In the genomic region with DNA sequence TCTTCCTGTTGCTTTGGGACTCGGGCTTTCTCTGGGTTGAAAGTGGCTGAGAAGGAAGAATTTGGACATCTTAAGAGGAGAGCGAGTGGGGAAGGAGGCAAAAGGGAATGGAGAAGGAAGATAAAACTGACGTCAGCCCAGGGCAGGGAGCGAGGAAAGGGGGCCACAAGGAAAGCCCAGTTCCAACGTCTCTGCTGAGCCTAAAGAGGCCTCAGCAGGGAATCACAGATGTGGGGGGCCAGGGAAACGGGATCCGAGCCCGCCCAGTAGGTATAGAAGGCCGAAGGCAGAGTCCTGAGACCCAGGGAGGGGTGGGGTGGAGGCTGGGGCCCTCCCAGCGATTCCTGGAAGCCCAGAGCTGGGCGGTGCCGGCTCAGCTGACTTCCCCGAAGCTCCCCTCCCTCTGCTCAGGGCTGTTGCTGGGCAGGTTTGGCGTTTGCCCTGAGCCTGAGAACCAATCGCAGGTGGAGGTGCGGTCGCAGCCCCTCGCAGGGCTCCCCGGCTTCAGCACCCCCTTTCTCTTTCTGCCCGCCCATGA, we compare ENCODE assay signal across 8 cellular contexts. TPM values are rescaled to one million over a fixed set of nuclear protein-coding genes. Genes with fewer than 3 reads are reported as not detected.
A peak's percentile ranks its signal among the peaks of the same experiment; 100 is the strongest.
DNase-seq lines count a peak whose midpoint lies in the region; ATAC-seq lines count a peak whose summit lies in the region.

No MANE protein-coding gene starts in this region.

- H3K4me3 Mint-ChIP-seq in activated T-cell treated with anti-CD3 and anti-CD28 coated beads, Interleukin-2, amount 50 U/mL, for 72 hours, result peak overlapping the region; percentile 89 to 100

- peak; percentile 45 for ATAC-seq in GM19025 (IDR thresholded peaks at IDR 0.05; ENCODE audit: low read depth, unreplicated experiment)
- ATAC-seq in activated T-cell treated with anti-CD3 and anti-CD28 coated beads, Interleukin-2, amount 50 U/mL, for 72 hours (replicated peaks in 1 of 2), result peak; percentile 55 to 59
- peak; percentile 79 for ATAC-seq in esophagus mucosa

- DNase-seq in AML-193 (lab: John Stamatoyannopoulos, UW) (peak; percentile 67 to 73), HK-2 (ENCODE audit: unreplicated experiment) (peak; percentile 90), OCI-M2 (lab: John Stamatoyannopoulos, UW; ENCODE audit: unreplicated experiment) (peak; percentile 42), myocyte (ENCODE audit: low read depth) (peak; percentile 93)
- DNase-seq in activated T-cell treated with anti-CD3 and anti-CD28 coated beads, Interleukin-2, amount 50 U/mL, for 72 hours, result peak; percentile 94 to 96
- DNase-seq in stimulated activated CD8-positive, alpha-beta memory T cell treated with anti-CD3 and anti-CD28 coated beads, Interleukin-7, amount 100 ng/mL, for 4 hours (ENCODE audit: low read depth in 2 of 2), result peak; percentile 82 to 84

- H3K27me3 Mint-ChIP-seq in activated T-cell treated with anti-CD3 and anti-CD28 coated beads, Interleukin-2, amount 50 U/mL, for 72 hours (ENCODE audit: low read depth), result no peaks in the 10 kb centered on the region

- no peaks in the 10 kb centered on the region for H3K9me3 Mint-ChIP-seq in activated T-cell treated with anti-CD3 and anti-CD28 coated beads, Interleukin-2, amount 50 U/mL, for 72 hours

- H3K36me3 Mint-ChIP-seq in activated T-cell treated with anti-CD3 and anti-CD28 coated beads, Interleukin-2, amount 50 U/mL, for 72 hours (ENCODE audit: insufficient read depth in 2 of 2), result peaks cover 0 to 2% of the 10 kb centered on the region in 2 donors

- H3K4me1 Mint-ChIP-seq in activated T-cell treated with anti-CD3 and anti-CD28 coated beads, Interleukin-2, amount 50 U/mL, for 72 hours (ENCODE audit: low read depth), result peaks cover 67% of the 10 kb centered on the region

- H3K27ac Mint-ChIP-seq in activated T-cell treated with anti-CD3 and anti-CD28 coated beads, Interleukin-2, amount 50 U/mL, for 72 hours, result peak overlapping the region; percentile 100

RNA-seq across cellular contexts. Expression of gene ADAMTSL4, which starts 12.7 kb away (rescaled TPM):
- 1 to 10 TPM in 1 of 2 donors, under 1 TPM in 1; 0.86 to 2.6 TPM for total RNA-seq in activated T-cell treated with anti-CD3 and anti-CD28 coated beads, Interleukin-2, amount 50 U/mL, for 72 hours
- 42.9 TPM for total RNA-seq in esophagus mucosa
- total RNA-seq in myocyte, result 10.9 and 16.2 TPM in 2 replicates
- polyA plus RNA-seq in myocyte (2012), result 42.7 TPM

RNA-seq across cellular contexts. Expression of gene MCL1, which starts 17.5 kb away (rescaled TPM):
- 100 to 1,000 TPM; 373 to 495 TPM for total RNA-seq in activated T-cell treated with anti-CD3 and anti-CD28 coated beads, Interleukin-2, amount 50 U/mL, for 72 hours
- 169 TPM for total RNA-seq in esophagus mucosa
- total RNA-seq in myocyte, result 162 and 186 TPM in 2 replicates
- 93.5 TPM for polyA plus RNA-seq in myocyte (2012)

RNA-seq across cellular contexts. Expression of gene FALEC, which starts 46.3 kb away (rescaled TPM):
- total RNA-seq in activated T-cell treated with anti-CD3 and anti-CD28 coated beads, Interleukin-2, amount 50 U/mL, for 72 hours, result under 1 TPM in 1 of 2 donors, not detected in 1; 0.79 TPM
- total RNA-seq in esophagus mucosa (1.6 TPM), myocyte (not detected in 2 replicates)
- polyA plus RNA-seq in myocyte (2012), result 0.93 TPM

RNA-seq across cellular contexts. Expression of gene ECM1, which starts 54.0 kb away (rescaled TPM):
- 1 to 10 TPM; 1.3 to 1.5 TPM for total RNA-seq in activated T-cell treated with anti-CD3 and anti-CD28 coated beads, Interleukin-2, amount 50 U/mL, for 72 hours
- total RNA-seq in esophagus mucosa, result 438 TPM
- 33.6 and 35.0 TPM in 2 replicates for total RNA-seq in myocyte
- 197 TPM for polyA plus RNA-seq in myocyte (2012)

Comparison
In these comparisons a context has a peak if more than half of its experiments do, and no peak if none do; other contexts are left out.
1. Peak in every context shown above with its lines: DNase-seq and ATAC-seq.
2. DNase-seq: peak in every context shown above with its lines; median percentile 95 in activated T-cell treated with anti-CD3 and anti-CD28 coated beads, Interleukin-2, amount 50 U/mL, for 72 hours; 93 in myocyte; 90 in HK-2; 83 in stimulated activated CD8-positive, alpha-beta memory T cell treated with anti-CD3 and anti-CD28 coated beads, Interleukin-7, amount 100 ng/mL, for 4 hours; 70 in AML-193; 42 in OCI-M2.